In the genomic region with DNA sequence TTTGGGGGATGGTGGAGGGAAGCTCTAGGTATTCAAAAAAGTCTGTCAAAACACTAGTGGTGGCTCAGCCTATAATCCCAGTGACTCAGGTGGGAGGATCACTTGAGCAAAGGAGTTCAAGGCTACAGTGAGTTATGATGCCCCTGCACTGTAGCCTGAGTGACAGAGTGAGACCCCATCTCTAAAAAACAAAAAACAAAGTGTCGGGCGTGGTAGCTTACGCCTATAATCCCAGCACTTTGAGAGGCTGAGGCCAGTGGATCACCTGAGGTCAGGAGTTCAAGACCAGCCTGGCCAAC, we compare ENCODE assay signal across 1 cellular context.
TF ChIP-seq lines count a peak whose summit lies in the region.

No MANE protein-coding gene starts in this region.

TF ChIP-seq in K562, 482 proteins besides CTCF, POLR2A, EP300 and RAD21:
- TF ChIP-seq, protein P1, sequence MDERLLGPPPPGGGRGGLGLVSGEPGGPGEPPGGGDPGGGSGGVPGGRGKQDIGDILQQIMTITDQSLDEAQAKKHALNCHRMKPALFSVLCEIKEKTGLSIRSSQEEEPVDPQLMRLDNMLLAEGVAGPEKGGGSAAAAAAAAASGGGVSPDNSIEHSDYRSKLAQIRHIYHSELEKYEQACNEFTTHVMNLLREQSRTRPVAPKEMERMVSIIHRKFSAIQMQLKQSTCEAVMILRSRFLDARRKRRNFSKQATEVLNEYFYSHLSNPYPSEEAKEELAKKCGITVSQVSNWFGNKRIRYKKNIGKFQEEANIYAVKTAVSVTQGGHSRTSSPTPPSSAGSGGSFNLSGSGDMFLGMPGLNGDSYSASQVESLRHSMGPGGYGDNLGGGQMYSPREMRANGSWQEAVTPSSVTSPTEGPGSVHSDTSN (CRISPR knock-in tag; IDR thresholded peaks at IDR 0.05; ENCODE audit: low read depth): no peak
- TF ChIP-seq, protein P1 (tag; conservative IDR thresholded peaks at IDR 0.05; ENCODE audit: low read depth): no peak
- TF ChIP-seq FOXJ2 (tag; IDR thresholded peaks at IDR 0.05): no peak
- no peak for TF ChIP-seq NR2C2 (CRISPR knock-in tag; IDR thresholded peaks at IDR 0.05)
- no peak for TF ChIP-seq NR2C2 (tag; IDR thresholded peaks at IDR 0.05)
- no peak for TF ChIP-seq SIRT6 (IDR thresholded peaks at IDR 0.05; ENCODE audit: low read depth, low read length)
- no peak for TF ChIP-seq SAP30 (IDR thresholded peaks at IDR 0.05; ENCODE audit: borderline replicate concordance, insufficient read depth, low read depth, low read length, poor library complexity, severe bottlenecking)
- no peak for TF ChIP-seq USF1 (CRISPR knock-in tag; IDR thresholded peaks at IDR 0.05)
- no peak for TF ChIP-seq BRD9 (IDR thresholded peaks at IDR 0.05; ENCODE audit: low read depth, partially characterized antibody)
- no peak for TF ChIP-seq ELF4 (CRISPR knock-in tag; IDR thresholded peaks at IDR 0.05)
- TF ChIP-seq GATAD2B (IDR thresholded peaks at IDR 0.05; ENCODE audit: borderline replicate concordance): no peak
- TF ChIP-seq NCOA2 (IDR thresholded peaks at IDR 0.05; ENCODE audit: partially characterized antibody in 2 of 2): no peak
- no peak for TF ChIP-seq SETDB1 (IDR thresholded peaks at IDR 0.05; ENCODE audit: low read length)
- TF ChIP-seq ZNF589 (CRISPR knock-in tag; IDR thresholded peaks at IDR 0.05; ENCODE audit: low read depth): no peak
- no peak for TF ChIP-seq NONO (IDR thresholded peaks at IDR 0.05; ENCODE audit: low read depth in 2 of 2, low read length in 1 of 2)
- TF ChIP-seq ZNF445 (CRISPR knock-in tag; IDR thresholded peaks at IDR 0.05; ENCODE audit: low read depth): no peak
- TF ChIP-seq RBM17 (IDR thresholded peaks at IDR 0.05; ENCODE audit: borderline replicate concordance, low read depth, low read length): no peak
- no peak for TF ChIP-seq ZNF551 (CRISPR knock-in tag; IDR thresholded peaks at IDR 0.05)
